ENCODE assay signal across 15 cellular contexts in the genomic region with DNA sequence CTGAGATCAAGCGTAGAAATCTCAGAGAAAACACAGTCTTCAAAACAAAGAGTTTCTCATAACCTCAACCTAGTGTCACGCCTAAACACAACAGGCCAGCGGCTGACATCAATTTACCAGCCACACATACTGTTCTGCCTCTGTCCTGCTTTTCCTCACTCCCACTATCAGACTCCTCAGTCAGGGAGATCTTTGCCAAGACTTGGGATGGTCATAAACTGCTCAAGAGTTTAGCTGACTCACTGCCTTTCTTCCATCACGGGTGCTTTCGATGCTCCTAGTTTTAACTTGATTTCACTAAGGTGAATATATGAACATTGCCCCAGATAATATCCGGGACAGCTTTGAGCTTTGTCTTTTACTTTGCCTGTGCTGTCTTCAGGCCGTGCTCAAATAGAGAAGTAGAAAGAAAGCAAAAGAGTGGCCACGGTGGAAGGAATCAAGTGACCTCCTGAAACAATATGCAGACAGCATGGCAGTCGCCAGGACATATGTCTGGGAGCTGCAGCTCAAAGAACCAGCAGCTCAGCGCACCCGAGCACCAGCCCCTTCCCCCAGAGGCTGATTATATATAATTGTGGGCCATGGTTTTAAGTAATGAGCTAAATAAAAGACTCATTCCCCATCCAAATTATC. TPM values are rescaled to one million over a fixed set of nuclear protein-coding genes. Genes with fewer than 3 reads are reported as not detected.
DNase-seq lines count a peak whose midpoint lies in the region; ATAC-seq and TF ChIP-seq lines count a peak whose summit lies in the region.
"Had no signal": no experiment of that assay in that cellular context is flagged by ENCODE, and none has a peak within 500 bp of the region (broad histone marks: within the 10 kb centered on the region; RNA-seq: fewer than 3 reads in every experiment).

No MANE protein-coding gene starts in this region.

- H3K27me3 Mint-ChIP-seq in glutamatergic neuron (ENCODE audit: unreplicated experiment): no peaks in the 10 kb centered on the region
- H3K27me3 Mint-ChIP-seq: CD4-positive, alpha-beta memory T cell had no signal

- peaks cover 11% of the 10 kb centered on the region for H3K4me1 Mint-ChIP-seq in glutamatergic neuron (ENCODE audit: low read depth, unreplicated experiment)

- no peaks in the 10 kb centered on the region; the same call in 1 of the 2 replicates for H3K36me3 ChIP-seq in BE2C
- H3K36me3 ChIP-seq: right lobe of liver had no signal

- DNase-seq in AG09309 (ENCODE audit: low read depth) (peak; percentile 73), SK-N-DZ (ENCODE audit: low spot score) (peak; percentile 54), glutamatergic neuron (no peak), omental fat pad (ENCODE audit: low spot score) (no peak), RWPE1 (ENCODE audit: low spot score) (no peak), activated gamma-delta T cell (lab: John Stamatoyannopoulos, UW) (no peak), BE2C (no peak)
- DNase-seq: activated naive CD4-positive, alpha-beta T cell; CD4-positive, alpha-beta memory T cell; effector memory CD4-positive, alpha-beta T cell; right lobe of liver; SIG-M5 had no signal

- H3K9me3 ChIP-seq in BE2C: no peaks in the 10 kb centered on the region
- H3K9me3 ChIP-seq: right lobe of liver had no signal

- H3K36me3 Mint-ChIP-seq in glutamatergic neuron (ENCODE audit: unreplicated experiment): no peaks in the 10 kb centered on the region

- H3K9me3 Mint-ChIP-seq in glutamatergic neuron (ENCODE audit: unreplicated experiment): no peaks in the 10 kb centered on the region
- H3K9me3 Mint-ChIP-seq: CD4-positive, alpha-beta memory T cell had no signal

- no peak overlapping the region for H3K4me3 Mint-ChIP-seq in glutamatergic neuron (ENCODE audit: unreplicated experiment)
- H3K4me3 Mint-ChIP-seq: CD4-positive, alpha-beta memory T cell had no signal

- CTCF ChIA-PET in RWPE1 (lab: Yijun Ruan, JAX): interaction anchor here (0.6 to 1.1 kb wide), 4 partner anchors 8 to 280 kb away, joined by 3 read pairs; no protein-coding TSS in a partner anchor

- H3K4me1 ChIP-seq in BE2C: peaks cover 6% of the 10 kb centered on the region; the same call in 1 of the 2 replicates
- H3K4me1 ChIP-seq: right lobe of liver had no signal

- no peaks in the 10 kb centered on the region for H3K27me3 ChIP-seq in BE2C
- H3K27me3 ChIP-seq: right lobe of liver had no signal

- H3K27ac ChIP-seq in RWPE1: no peak overlapping the region
- H3K27ac ChIP-seq: KMS-11, right lobe of liver had no signal

- POLR2A ChIA-PET in RWPE1 (lab: Yijun Ruan, JAX; ENCODE audit: low non-redundant PET): no interaction called here

- peak overlapping the region; percentile 95 for H3K27ac Mint-ChIP-seq in glutamatergic neuron (ENCODE audit: unreplicated experiment)

- ATAC-seq in omental fat pad (ENCODE audit: low FRiP score) (peak; percentile 97), GM19455 (IDR thresholded peaks at IDR 0.05; ENCODE audit: unreplicated experiment) (no peak)
- ATAC-seq: GM12878 had no signal

- H3K4me3 ChIP-seq in AG09309 (ENCODE audit: control insufficient read depth, low read depth, low read length) (no peak overlapping the region), BE2C (ENCODE audit: low read depth, low read length) (no peak overlapping the region)
- H3K4me3 ChIP-seq: GM12878, right lobe of liver had no signal

- no peak for TF ChIP-seq CTCF in AG09309 (IDR thresholded peaks at IDR 0.05; ENCODE audit: control insufficient read depth, insufficient read depth, low read depth, low read length, missing control alignments)
- TF ChIP-seq CTCF in glutamatergic neuron (IDR thresholded peaks at IDR 0.05; ENCODE audit: partially characterized antibody, unreplicated experiment): no peak
- no peak for TF ChIP-seq CTCF in omental fat pad (IDR thresholded peaks at IDR 0.05)
- no peak for TF ChIP-seq CTCF in RWPE1 (conservative IDR thresholded peaks at IDR 0.05; ENCODE audit: low read depth)
- no peak for TF ChIP-seq CTCF in BE2C (IDR thresholded peaks at IDR 0.05; ENCODE audit: low read depth, low read length)

RNA-seq across cellular contexts. Expression of a gene that starts 12.1 kb away (rescaled TPM):
- polyA plus RNA-seq in SK-N-DZ (2014; cell fraction: cytosol; rRNA removed): 19.5 and 19.6 TPM in 2 replicates
- 56.4 and 77.9 TPM in 2 replicates for polyA plus RNA-seq in SK-N-DZ (2014; cell fraction: nucleus; rRNA removed)
- 7.9 TPM for total RNA-seq in glutamatergic neuron (ENCODE audit: unreplicated experiment)
- 10 to 100 TPM in 2 of 4 donors, 1 to 10 TPM in 2; 9.0 to 21.8 (median 10.0) TPM for total RNA-seq in omental fat pad
- polyA plus RNA-seq in BE2C (2012; ENCODE audit: insufficient read depth, insufficient read length, low read depth): 2.5 TPM

Comparison
In these comparisons a context has a peak if more than half of its experiments do, and no peak if none do; other contexts are left out.
1. DNase-seq: peak in AG09309 (single experiment) and SK-N-DZ (single experiment); none in glutamatergic neuron (single experiment), omental fat pad (single experiment), RWPE1 (single experiment), activated gamma-delta T cell (single experiment) and BE2C (single experiment).